ENCODE assay signal across 8 cellular contexts in genomic region chr3:155079795-155080546, GRCh38. TPM values are rescaled to one million over a fixed set of nuclear protein-coding genes. Genes with fewer than 3 reads are reported as not detected.
DNase-seq lines count a peak whose midpoint lies in the region; TF ChIP-seq lines count a peak whose summit lies in the region.

Gene MME, plus strand, starts transcription at chr3:155080319. Its CDS starts 3,849 bp downstream, at chr3:155084168.

- H3K4me1 Mint-ChIP-seq in MCF 10A (ENCODE audit: insufficient read depth, unreplicated experiment) = peaks cover 35% of the 10 kb centered on the region
- H3K4me1 Mint-ChIP-seq in immature natural killer cell = peaks cover 7 to 19% of the 10 kb centered on the region in 2 donors

- H3K27me3 ChIP-seq in smooth muscle cell (ENCODE audit: low read depth) = no peaks in the 10 kb centered on the region

- H3K4me1 ChIP-seq in smooth muscle cell (ENCODE audit: low read depth) = peaks cover 15% of the 10 kb centered on the region

- peaks cover 11% of the 10 kb centered on the region for H3K79me2 ChIP-seq in smooth muscle cell (ENCODE audit: low read depth)

- TF ChIP-seq CTCF in MCF 10A (IDR thresholded peaks at IDR 0.05; ENCODE audit: unreplicated experiment) (no peak), smooth muscle cell (IDR thresholded peaks at IDR 0.05; ENCODE audit: borderline replicate concordance, insufficient read depth, poor library complexity, severe bottlenecking) (no peak), GM10266 (IDR thresholded peaks at IDR 0.05; ENCODE audit: control insufficient read depth, insufficient read depth, low read depth, missing control alignments) (no peak)

- no peaks in the 10 kb centered on the region for H3K27me3 Mint-ChIP-seq in MCF 10A (ENCODE audit: insufficient read depth, unreplicated experiment)
- peaks cover 7 to 18% (median 18%) of the 10 kb centered on the region in 3 donors for H3K27me3 Mint-ChIP-seq in immature natural killer cell (ENCODE audit: low read depth in 3 of 3)

- DNase-seq in D341Med (ENCODE audit: low spot score) (peak; percentile 75), NCI-H1105 (lab: John Stamatoyannopoulos, UW) (peak; percentile 56), MCF 10A (ENCODE audit: unreplicated experiment) (peak; percentile 71), immature natural killer cell (no peak), smooth muscle cell (lab: John Stamatoyannopoulos, UW; ENCODE audit: unreplicated experiment) (peak; percentile 57), GM10266 (ENCODE audit: extremely low spot score) (no peak), COLO829 (ENCODE audit: low spot score) (no peak)
- no peak for DNase-seq in activated CD4-positive, alpha-beta T cell treated with anti-CD3 and anti-CD28 coated beads for 4 hours

- no peaks in the 10 kb centered on the region for H3K9me3 Mint-ChIP-seq in MCF 10A (ENCODE audit: unreplicated experiment)
- peaks cover 0 to 38% (median 6%) of the 10 kb centered on the region in 6 donors for H3K9me3 Mint-ChIP-seq in immature natural killer cell

- peak within 1 kb of the TSS; percentile 90 for H3K4me2 ChIP-seq in smooth muscle cell

- intact Hi-C loops in MCF 10A (cut with micrococcal nuclease) = loop anchor here (1.0 to 5.0 kb wide), 2 partner anchors 242 to 322 kb away; no protein-coding TSS in a partner anchor

- WGBS in smooth muscle cell (ENCODE audit: low lambda C conversion rate) = 1% methylated on average over 50 of the region's 50 CpGs

- peak within 1 kb of the TSS; percentile 92 for H3K4me3 Mint-ChIP-seq in MCF 10A (ENCODE audit: unreplicated experiment)
- peak within 1 kb of the TSS; percentile 33 to 65 (median 55) for H3K4me3 Mint-ChIP-seq in immature natural killer cell

- BruUV-seq in MCF 10A (replicated peaks; lab: Mats Ljungman, UMichigan) = no TSS peak

- POLR2A ChIA-PET in MCF 10A (lab: Yijun Ruan, JAX) = interaction anchor here (1.1 to 5.3 kb wide), 6 partner anchors 14 to 243 kb away, joined by 3 to 40 read pairs (median 12); no protein-coding TSS in a partner anchor

- H3K4me3 ChIP-seq in smooth muscle cell = peak within 1 kb of the TSS; percentile 84

- H3F3A ChIP-seq in smooth muscle cell (ENCODE audit: low read depth) = no peaks in the 10 kb centered on the region

- H3K36me3 Mint-ChIP-seq in MCF 10A (ENCODE audit: insufficient read depth, unreplicated experiment) (peaks cover 6% of the 10 kb centered on the region), immature natural killer cell (peaks cover 0 to 4% (median 0%) of the 10 kb centered on the region in 3 donors)

- no peaks in the 10 kb centered on the region for H3K9me3 ChIP-seq in smooth muscle cell (replicated peaks; ENCODE audit: low read depth)

- peak within 1 kb of the TSS; percentile 97 for H2AFZ ChIP-seq in smooth muscle cell (ENCODE audit: low read depth)

- no peaks in the 10 kb centered on the region for H3K36me3 ChIP-seq in smooth muscle cell (ENCODE audit: low read depth)

- peak within 1 kb of the TSS; percentile 76 for H3K9ac ChIP-seq in smooth muscle cell (ENCODE audit: low read depth)

- H3K27ac Mint-ChIP-seq in MCF 10A (ENCODE audit: low read depth, unreplicated experiment) (peak within 1 kb of the TSS; percentile 84), immature natural killer cell (no peak within 1 kb of the TSS)

- H3K27ac ChIP-seq in smooth muscle cell (ENCODE audit: low read depth) = peak within 1 kb of the TSS; percentile 49

- CTCF ChIA-PET in MCF 10A (lab: Yijun Ruan, JAX) = interaction anchor here (0.6 to 1.4 kb wide), 7 partner anchors 11 to 595 kb away, joined by 3 to 5 read pairs (median 3); no protein-coding TSS in a partner anchor

- H4K20me1 ChIP-seq in smooth muscle cell (ENCODE audit: low read depth) = no peaks in the 10 kb centered on the region

RNA-seq across cellular contexts. Expression of gene MME, which starts in this region (rescaled TPM):
- total RNA-seq in MCF 10A (2022) (26.3 and 37.0 TPM in 2 replicates), smooth muscle cell (136 and 185 TPM in 2 replicates)
- polyA plus RNA-seq in immature natural killer cell (not detected), smooth muscle cell (62.0 and 79.2 TPM in 2 replicates)

Comparison
In these comparisons a context has a peak if more than half of its experiments do, and no peak if none do; other contexts are left out.
1. RNA of gene MME (polyA plus RNA-seq): 62.0 to 79.2 TPM in smooth muscle cell; not detected in immature natural killer cell; every median in the first group is over 10 times any median in the second.
2. DNase-seq: peak in D341Med (single experiment), NCI-H1105 (single experiment), MCF 10A (single experiment) and smooth muscle cell (single experiment); none in immature natural killer cell (0 of 3), GM10266 (single experiment), COLO829 (single experiment) and activated CD4-positive, alpha-beta T cell treated with anti-CD3 and anti-CD28 coated beads for 4 hours (0 of 2).